1 cellular context compared by ENCODE assay signal in genomic region chr11:60206616-60207015, GRCh38.
TF ChIP-seq lines count a peak whose summit lies in the region.

No MANE protein-coding gene starts in this region.

TF ChIP-seq in GM12878, 131 proteins besides CTCF, POLR2A, EP300 and RAD21 (continued from another document):
- TF ChIP-seq CUX1 (IDR thresholded peaks at IDR 0.05; ENCODE audit: insufficient replicate concordance, low read depth, low read length) (no peak), ZNF217 (IDR thresholded peaks at IDR 0.05) (no peak), SP1 (IDR thresholded peaks at IDR 0.05; ENCODE audit: low read depth, low read length) (no peak), CREB1 (IDR thresholded peaks at IDR 0.05; ENCODE audit: low read depth) (peak; percentile 22; the same call in 1 of the 2 replicates), HDAC2 (IDR thresholded peaks at IDR 0.05) (no peak), EGR1 (IDR thresholded peaks at IDR 0.05; ENCODE audit: borderline replicate concordance in 1 of 2, low read depth in 2 of 2, low read length in 2 of 2) (no peak), SREBF2 (IDR thresholded peaks at IDR 0.05; ENCODE audit: low read length) (no peak), CHD2 (IDR thresholded peaks at IDR 0.05; ENCODE audit: borderline replicate concordance, low read depth, low read length) (no peak), USF2 (IDR thresholded peaks at IDR 0.05; ENCODE audit: borderline replicate concordance, low read depth, low read length) (no peak), ETV6 (conservative IDR thresholded peaks at IDR 0.05 in 1 of 2, IDR thresholded peaks at IDR 0.05 in 1 of 2; ENCODE audit: borderline replicate concordance in 1 of 2, low read depth in 1 of 2) (peak in 1 of 2 experiments; percentile 42; a peak in 1 of 4 replicates), SMAD1 (IDR thresholded peaks at IDR 0.05; ENCODE audit: low read depth, partially characterized antibody) (no peak)
TF ChIP-seq in GM12878: peak in this region for 29.
